8 cellular contexts compared by ENCODE assay signal in genomic region chr22:50250249-50250554, GRCh38. TPM values are rescaled to one million over a fixed set of nuclear protein-coding genes. Genes with fewer than 3 reads are reported as not detected.
DNase-seq lines count a peak whose midpoint lies in the region; ATAC-seq and TF ChIP-seq lines count a peak whose summit lies in the region.

No MANE protein-coding gene starts in this region.

- H3K4me1 ChIP-seq in SJCRH30 (peaks cover 11% of the 10 kb centered on the region; the same call in 1 of the 2 replicates), gastrocnemius medialis (peaks cover 22 to 36% of the 10 kb centered on the region in 2 donors)

- no peak overlapping the region for H3K27ac ChIP-seq in SJCRH30
- H3K27ac ChIP-seq in gastrocnemius medialis: peak overlapping the region; percentile 62 to 97 (median 75)

- no peak for DNase-seq in SJCRH30
- DNase-seq in fibroblast of pulmonary artery (ENCODE audit: low read depth): no peak
- DNase-seq in gastrocnemius medialis: peak in 1 of 2 donors; percentile 54
- no peak for DNase-seq in NCI-H774 (lab: John Stamatoyannopoulos, UW)
- DNase-seq in globus pallidus (ENCODE audit: low spot score): no peak

- no peak for ATAC-seq in gastrocnemius medialis
- ATAC-seq in GM21360 (IDR thresholded peaks at IDR 0.05; ENCODE audit: unreplicated experiment): no peak
- no peak for ATAC-seq in HG03342 (IDR thresholded peaks at IDR 0.05; ENCODE audit: unreplicated experiment)

- H3K27me3 ChIP-seq in SJCRH30 (no peaks in the 10 kb centered on the region), gastrocnemius medialis (no peaks in the 10 kb centered on the region)

- H3K4me3 ChIP-seq in GM12875 (ENCODE audit: low read depth, low read length) (peak overlapping the region; percentile 90), SJCRH30 (peak overlapping the region; percentile 66), fibroblast of pulmonary artery (replicated peaks; ENCODE audit: low read depth, low read length) (peak overlapping the region; percentile 72), gastrocnemius medialis (peak overlapping the region in 3 of 4 donors; percentile 59 to 66 (median 59))

- H3K36me3 ChIP-seq in SJCRH30 (peaks cover 10% of the 10 kb centered on the region), gastrocnemius medialis (peaks cover 0 to 15% of the 10 kb centered on the region in 2 donors)

- no peak for TF ChIP-seq POLR2A in gastrocnemius medialis (IDR thresholded peaks at IDR 0.05)

- intact Hi-C loops in gastrocnemius medialis (cut with DNase I; ENCODE audit: low total_unique reads): loop anchor here (5.0 kb wide), 1 partner anchor 38 kb away; no protein-coding TSS in a partner anchor

- H3K9me3 ChIP-seq in SJCRH30 (replicated peaks) (no peaks in the 10 kb centered on the region), gastrocnemius medialis (no peaks in the 10 kb centered on the region)

- in situ Hi-C loops in gastrocnemius medialis (cut with MboI; ENCODE audit: low sequenced_read_pairs in 4 of 4): loop anchor here in 2 of 4 donors (10.0 kb wide), 2 partner anchors 75 to 85 kb away; partner anchors contain the start of gene DENND6B (in 1 of the 2)

- TF ChIP-seq CTCF in GM12875 (IDR thresholded peaks at IDR 0.05; ENCODE audit: borderline replicate concordance, insufficient read depth, low read depth, low read length) (no peak), fibroblast of pulmonary artery (IDR thresholded peaks at IDR 0.05; ENCODE audit: low read length, missing control alignments) (no peak), gastrocnemius medialis (IDR thresholded peaks at IDR 0.05 in 4 of 5, conservative IDR thresholded peaks at IDR 0.05 in 1 of 5) (no peak)

RNA-seq across cellular contexts. Expression of gene HDAC10, which starts 0.9 kb away (rescaled TPM):
- 11.2 and 21.4 TPM in 2 replicates for total RNA-seq in SJCRH30 (2014; rRNA removed; shearing (Covaris generic))
- total RNA-seq in gastrocnemius medialis: 10 to 100 TPM in 2 of 4 donors, 1 to 10 TPM in 2; 4.1 to 24.9 (median 8.6) TPM

RNA-seq across cellular contexts. Expression of gene TUBGCP6, which starts 5.4 kb away (rescaled TPM):
- total RNA-seq in SJCRH30 (2014; rRNA removed; shearing (Covaris generic)): 27.8 and 40.2 TPM in 2 replicates
- total RNA-seq in gastrocnemius medialis: 10 to 100 TPM; 18.7 to 27.4 (median 19.2) TPM

RNA-seq across cellular contexts. Expression of gene MAPK12, which starts 11.3 kb away (rescaled TPM):
- 52.0 and 54.0 TPM in 2 replicates for total RNA-seq in SJCRH30 (2014; rRNA removed; shearing (Covaris generic))
- total RNA-seq in gastrocnemius medialis: 100 to 1,000 TPM; 126 to 290 (median 219) TPM

RNA-seq across cellular contexts. Expression of gene MAPK11, which starts 20.0 kb away (rescaled TPM):
- total RNA-seq in SJCRH30 (2014; rRNA removed; shearing (Covaris generic)): 3.2 and 4.2 TPM in 2 replicates
- total RNA-seq in gastrocnemius medialis: 1 to 10 TPM; 1.8 to 4.2 (median 3.4) TPM

RNA-seq across cellular contexts. Expression of gene SELENOO, which starts 49.4 kb away (rescaled TPM):
- 15.4 and 16.4 TPM in 2 replicates for total RNA-seq in SJCRH30 (2014; rRNA removed; shearing (Covaris generic))
- total RNA-seq in gastrocnemius medialis: 10 to 100 TPM; 26.4 to 54.9 (median 34.0) TPM
